In genomic region chr16:53503270-53503911, GRCh38 we compare ENCODE assay signal across 8 cellular contexts. TPM values are rescaled to one million over a fixed set of nuclear protein-coding genes. Genes with fewer than 3 reads are reported as not detected.
DNase-seq lines count a peak whose midpoint lies in the region; FAIRE-seq and TF ChIP-seq lines count a peak whose summit lies in the region.

No MANE protein-coding gene starts in this region.

- H2AFZ ChIP-seq in GM23248, result peak overlapping the region; percentile 77
- H2AFZ ChIP-seq in Karpas-422 (ENCODE audit: low read length), result 0 out of 2 replicates have a peak overlapping the region, but pooled peaks have one; percentile 73

- H3K36me3 ChIP-seq in DOHH2 (ENCODE audit: control insufficient read depth, low read length) (no peaks in the 10 kb centered on the region), GM23248 (ENCODE audit: low read depth) (no peaks in the 10 kb centered on the region), Karpas-422 (ENCODE audit: insufficient read depth, low read length) (no peaks in the 10 kb centered on the region; the same call in 1 of the 2 replicates), esophagus squamous epithelium (peaks cover 0 to 16% (median 0%) of the 10 kb centered on the region in 3 donors)

- H3K9ac ChIP-seq in GM23248 (peak overlapping the region; percentile 77), Karpas-422 (ENCODE audit: low read length) (peak overlapping the region; percentile 93)

- TF ChIP-seq CTCF in DOHH2 (IDR thresholded peaks at IDR 0.05; ENCODE audit: low read depth, low read length, poor library complexity, severe bottlenecking), result no peak
- peak in 2 of 6 experiments; percentile 7 to 15 for TF ChIP-seq CTCF in esophagus squamous epithelium (IDR thresholded peaks at IDR 0.05)

- H3K4me1 ChIP-seq in DOHH2 (ENCODE audit: control insufficient read depth, low read length) (peaks cover 22% of the 10 kb centered on the region), GM23248 (ENCODE audit: insufficient read depth) (peaks cover 20% of the 10 kb centered on the region), Karpas-422 (ENCODE audit: low read length) (peaks cover 24% of the 10 kb centered on the region), esophagus squamous epithelium (peaks cover 20 to 45% (median 20%) of the 10 kb centered on the region in 3 donors)

- no peaks in the 10 kb centered on the region for H3K27me3 Mint-ChIP-seq in activated T-helper 1 cell treated with anti-CD3 and anti-CD28 coated beads, Interleukin-12 subunit alpha, Interleukin-12 subunit beta, Interleukin-2, Interleukin-4 antibody, amounts not matched to agents 30 ng/mL and 10 ng/mL and 1 ng/mL, durations not matched to agents 14 hours and 24 hours and 36 hours (ENCODE audit: insufficient read depth)

- peak overlapping the region; percentile 94 for H3K4me2 ChIP-seq in DOHH2 (ENCODE audit: low read length)
- peak overlapping the region; percentile 79 for H3K4me2 ChIP-seq in GM23248 (ENCODE audit: unreplicated experiment)
- H3K4me2 ChIP-seq in Karpas-422 (ENCODE audit: low read depth, low read length, poor library complexity, severe bottlenecking), result peak overlapping the region; percentile 74

- 0 out of 2 replicates have a peak, but pooled peaks cover 2% of the 10 kb centered on the region for H3F3A ChIP-seq in DOHH2 (ENCODE audit: control insufficient read depth, insufficient read depth)
- H3F3A ChIP-seq in GM23248 (ENCODE audit: insufficient read depth), result peaks cover 17% of the 10 kb centered on the region

- H3K4me1 Mint-ChIP-seq in activated T-helper 1 cell treated with anti-CD3 and anti-CD28 coated beads, Interleukin-12 subunit alpha, Interleukin-12 subunit beta, Interleukin-2, Interleukin-4 antibody, amounts not matched to agents 30 ng/mL and 10 ng/mL and 1 ng/mL, durations not matched to agents 14 hours and 24 hours and 36 hours (ENCODE audit: low read depth), result peaks cover 70% of the 10 kb centered on the region

- no peaks in the 10 kb centered on the region for H3K9me3 ChIP-seq in DOHH2 (ENCODE audit: control insufficient read depth, insufficient read depth, low read length)
- H3K9me3 ChIP-seq in GM23248 (ENCODE audit: low read depth), result no peaks in the 10 kb centered on the region
- H3K9me3 ChIP-seq in Karpas-422 (ENCODE audit: low read length), result no peaks in the 10 kb centered on the region
- no peaks in the 10 kb centered on the region for H3K9me3 ChIP-seq in esophagus squamous epithelium

- H3K27ac ChIP-seq in DOHH2 (ENCODE audit: low read depth, low read length) (peak overlapping the region; percentile 32; the same call in 1 of the 2 replicates), GM23248 (peak overlapping the region; percentile 86), Karpas-422 (ENCODE audit: low read length) (peak overlapping the region; percentile 56), esophagus squamous epithelium (peak overlapping the region; percentile 92 to 99 (median 98))

- peak overlapping the region; percentile 87 for H3K4me3 Mint-ChIP-seq in activated T-helper 1 cell treated with anti-CD3 and anti-CD28 coated beads, Interleukin-12 subunit alpha, Interleukin-12 subunit beta, Interleukin-2, Interleukin-4 antibody, amounts not matched to agents 30 ng/mL and 10 ng/mL and 1 ng/mL, durations not matched to agents 14 hours and 24 hours and 36 hours

- H3K27me3 ChIP-seq in DOHH2 (ENCODE audit: control insufficient read depth, low read length) (0 out of 2 replicates have a peak, but pooled peaks cover 3% of the 10 kb centered on the region), GM23248 (replicated peaks; ENCODE audit: insufficient read depth) (no peaks in the 10 kb centered on the region), Karpas-422 (ENCODE audit: low read length) (no peaks in the 10 kb centered on the region), esophagus squamous epithelium (no peaks in the 10 kb centered on the region)

- intact Hi-C loops in activated T-helper 1 cell treated with anti-CD3 and anti-CD28 coated beads, Interleukin-12 subunit alpha, Interleukin-12 subunit beta, Interleukin-2, Interleukin-4 antibody, amounts not matched to agents 30 ng/mL and 10 ng/mL and 1 ng/mL, durations not matched to agents 14 hours and 24 hours and 36 hours (cut with micrococcal nuclease), result loop anchor here (1.0 to 10.0 kb wide), 9 partner anchors 15 to 448 kb away; partner anchors contain the start of genes FTO and RBL2
- intact Hi-C loops in esophagus squamous epithelium (cut with DNase I), result loop anchor here (10.0 kb wide), 2 partner anchors 69 to 439 kb away; partner anchors contain the start of gene RBL2

- peak in 3 of 4 donors; percentile 84 to 96 (median 86) for TF ChIP-seq POLR2A in esophagus squamous epithelium (IDR thresholded peaks at IDR 0.05)

- H3K79me2 ChIP-seq in DOHH2 (ENCODE audit: control insufficient read depth, low read length) (peaks cover 23% of the 10 kb centered on the region), GM23248 (ENCODE audit: insufficient read depth) (peaks cover 22% of the 10 kb centered on the region; the same call in 1 of the 2 replicates), Karpas-422 (ENCODE audit: low read length) (no peaks in the 10 kb centered on the region)

- FAIRE-seq in RCC 7860 (lab: Jason Lieb, UNC), result peak; percentile 87

- no peaks in the 10 kb centered on the region for H3K9me3 Mint-ChIP-seq in activated T-helper 1 cell treated with anti-CD3 and anti-CD28 coated beads, Interleukin-12 subunit alpha, Interleukin-12 subunit beta, Interleukin-2, Interleukin-4 antibody, amounts not matched to agents 30 ng/mL and 10 ng/mL and 1 ng/mL, durations not matched to agents 14 hours and 24 hours and 36 hours

- DNase-seq in GM23248, result peak; percentile 100
- peak; percentile 100 for DNase-seq in Karpas-422
- DNase-seq in RCC 7860 (ENCODE audit: low spot score), result peak; percentile 100
- DNase-seq in activated T-helper 1 cell treated with anti-CD3 and anti-CD28 coated beads, Interleukin-12 subunit alpha, Interleukin-12 subunit beta, Interleukin-2, Interleukin-4 antibody, amounts not matched to agents 30 ng/mL and 10 ng/mL and 1 ng/mL, durations not matched to agents 14 hours and 24 hours and 36 hours (ENCODE audit: low spot score), result peak; percentile 100
- peak; percentile 100 for DNase-seq in esophagus squamous epithelium (lab: John Stamatoyannopoulos, UW)
- DNase-seq in myocyte (ENCODE audit: low read depth), result peak; percentile 100
- peak; percentile 100 for DNase-seq in stimulated activated CD8-positive, alpha-beta memory T cell treated with anti-CD3 and anti-CD28 coated beads, Interleukin-7, amount 100 ng/mL, for 4 hours (ENCODE audit: low read depth in 2 of 2)

- peaks cover 11% of the 10 kb centered on the region for H3K36me3 Mint-ChIP-seq in activated T-helper 1 cell treated with anti-CD3 and anti-CD28 coated beads, Interleukin-12 subunit alpha, Interleukin-12 subunit beta, Interleukin-2, Interleukin-4 antibody, amounts not matched to agents 30 ng/mL and 10 ng/mL and 1 ng/mL, durations not matched to agents 14 hours and 24 hours and 36 hours (ENCODE audit: low read depth)

- H3K9me2 ChIP-seq in DOHH2 (replicated peaks; ENCODE audit: control insufficient read depth, low read length) (no peaks in the 10 kb centered on the region), GM23248 (ENCODE audit: insufficient read depth) (no peaks in the 10 kb centered on the region), Karpas-422 (replicated peaks; ENCODE audit: insufficient read depth, low read length) (no peaks in the 10 kb centered on the region)

- H3K4me3 ChIP-seq in DOHH2 (ENCODE audit: low read length) (peak overlapping the region; percentile 86), GM23248 (peak overlapping the region; percentile 73), Karpas-422 (ENCODE audit: low read length) (peak overlapping the region; percentile 85), esophagus squamous epithelium (peak overlapping the region; percentile 63 to 98 (median 86))

- no peaks in the 10 kb centered on the region; the same call in 1 of the 2 replicates for H4K20me1 ChIP-seq in DOHH2 (ENCODE audit: control insufficient read depth, insufficient read depth, low read depth, low read length)
- no peaks in the 10 kb centered on the region for H4K20me1 ChIP-seq in GM23248 (ENCODE audit: insufficient read depth)
- H4K20me1 ChIP-seq in Karpas-422 (ENCODE audit: insufficient read depth, low read depth, low read length), result no peaks in the 10 kb centered on the region; the same call in 1 of the 2 replicates

- H3K27ac Mint-ChIP-seq in activated T-helper 1 cell treated with anti-CD3 and anti-CD28 coated beads, Interleukin-12 subunit alpha, Interleukin-12 subunit beta, Interleukin-2, Interleukin-4 antibody, amounts not matched to agents 30 ng/mL and 10 ng/mL and 1 ng/mL, durations not matched to agents 14 hours and 24 hours and 36 hours, result peak overlapping the region; percentile 93

- 1 to 3% methylated on average over 35 to 46 of the region's 46 CpGs for WGBS in GM23248 (ENCODE audit: low coverage in 1 of 2, low lambda C conversion rate in 2 of 2, missing lambda C conversion rate in 2 of 2), 2 experiments
- WGBS in esophagus squamous epithelium, 2 donors, result 0% methylated on average over 7 of the region's 46 CpGs; no CpG with 5 or more reads in 1 of the 2 donors

- in situ Hi-C loops in GM23248 (cut with MboI), result no loop called here

RNA-seq across cellular contexts. Expression of gene AKTIP, which starts 0.4 kb away (rescaled TPM):
- 16.4 and 25.8 TPM in 2 replicates for total RNA-seq in GM23248 (2014; rRNA removed; shearing (Covaris generic))
- polyA plus RNA-seq in GM23248 (2016; fragmentation: Nextera tagmentation; extraction: Ambion mirVana), result 23.7 and 25.5 TPM in 2 replicates
- 9.0 and 15.8 TPM in 2 replicates for total RNA-seq in Karpas-422 (2014; rRNA removed; shearing (Covaris generic); ENCODE audit: low replicate concordance)
- 16.6 and 16.9 TPM in 2 replicates for total RNA-seq in activated T-helper 1 cell treated with anti-CD3 and anti-CD28 coated beads, Interleukin-12 subunit alpha, Interleukin-12 subunit beta, Interleukin-2, Interleukin-4 antibody, amounts not matched to agents 30 ng/mL and 10 ng/mL and 1 ng/mL, durations not matched to agents 14 hours and 24 hours and 36 hours
- 10 to 100 TPM; 34.3 to 46.8 (median 39.4) TPM for total RNA-seq in esophagus squamous epithelium
- 24.6 and 34.7 TPM in 2 replicates for total RNA-seq in myocyte
- 27.9 TPM for polyA plus RNA-seq in myocyte (2012)

Comparison
In these comparisons a context has a peak if more than half of its experiments do, and no peak if none do; other contexts are left out.
1. Peak in every context shown above with its lines: DNase-seq, H3K4me3 ChIP-seq and H3K27ac ChIP-seq.
2. H3K27ac ChIP-seq: peak in every context shown above with its lines; median percentile 98 in esophagus squamous epithelium; 86 in GM23248; 56 in Karpas-422; 32 in DOHH2.